Comparison of ENCODE assay signal across 17 cellular contexts in genomic region chr7:32868116-32868515, GRCh38.
"Had no signal": no experiment of that assay in that cellular context is flagged by ENCODE, and none has a peak within 500 bp of the region (broad histone marks: within the 10 kb centered on the region; RNA-seq: fewer than 3 reads in every experiment).

No MANE protein-coding gene starts in this region.

- H3K4me3 ChIP-seq: ovary, prostate gland, tibial artery had no signal

- H3K27ac ChIP-seq: ovary, prostate gland, tibial artery had no signal

- H3K9me3 Mint-ChIP-seq: activated naive CD8-positive, alpha-beta T cell treated with anti-CD3 and anti-CD28 coated beads, Interleukin-2, amount 10 ng/mL, durations not matched to agents 7 days and 5 days had no signal

- H3K27me3 ChIP-seq: ovary, tibial artery had no signal

- H3K4me1 ChIP-seq: prostate gland had no signal

- ATAC-seq: naive thymus-derived CD8-positive, alpha-beta T cell had no signal

- H3K36me3 ChIP-seq: ovary, prostate gland had no signal

- H3K27me3 Mint-ChIP-seq: activated B cell treated with CpG ODN at 0.5 μM for 24 hours; activated naive CD8-positive, alpha-beta T cell treated with anti-CD3 and anti-CD28 coated beads, Interleukin-2, amount 10 ng/mL, durations not matched to agents 7 days and 5 days; naive thymus-derived CD8-positive, alpha-beta T cell had no signal

- H3K4me3 Mint-ChIP-seq: activated B cell treated with CpG ODN at 0.5 μM for 24 hours; activated naive CD4-positive, alpha-beta T cell treated with anti-CD3 and anti-CD28 coated beads for 36 hours; activated naive CD8-positive, alpha-beta T cell treated with anti-CD3 and anti-CD28 coated beads, Interleukin-2, amount 10 ng/mL, durations not matched to agents 7 days and 5 days; naive thymus-derived CD8-positive, alpha-beta T cell had no signal

- H3K27ac Mint-ChIP-seq: activated B cell treated with CpG ODN at 0.5 μM for 24 hours; activated naive CD4-positive, alpha-beta T cell treated with anti-CD3 and anti-CD28 coated beads for 36 hours; activated naive CD8-positive, alpha-beta T cell treated with anti-CD3 and anti-CD28 coated beads, Interleukin-2, amount 10 ng/mL, durations not matched to agents 7 days and 5 days had no signal

- DNase-seq: activated B cell treated with CpG ODN at 0.5 μM for 24 hours; activated CD4-positive, alpha-beta T cell treated with anti-CD3 and anti-CD28 coated beads for 4 hours; activated CD4-positive, alpha-beta T cell treated with anti-CD3 and anti-CD28 coated beads, Interleukin-2, amount 50 U/mL, for 48 hours; activated CD8-positive, alpha-beta memory T cell treated with anti-CD3 and anti-CD28 coated beads, Interleukin-2, amount 50 U/mL, for 48 hours; activated effector memory CD4-positive, alpha-beta T cell treated with Interleukin-2 at 50 U/mL for 16 hours; activated naive CD4-positive, alpha-beta T cell treated with anti-CD3 and anti-CD28 coated beads for 36 hours; activated naive CD8-positive, alpha-beta T cell treated with anti-CD3 and anti-CD28 coated beads, Interleukin-2, amount 10 ng/mL, durations not matched to agents 7 days and 5 days; activated T-cell treated with anti-CD3 and anti-CD28 coated beads, Interleukin-2, amount 50 U/mL, for 48 hours; amniotic stem cell; kidney; naive thymus-derived CD8-positive, alpha-beta T cell; ovary; stimulated activated CD4-positive, alpha-beta T cell treated with anti-CD3 and anti-CD28 coated beads, Interleukin-4, amount 100 ng/mL, for 24 hours; stimulated activated naive CD4-positive, alpha-beta T cell treated with Interleukin-2 at 50 U/mL for 16 hours; T1000; tibial artery had no signal

- H3K9me3 ChIP-seq: prostate gland, tibial artery had no signal
